ENCODE assay signal across 1 cellular context in genomic region chr3:11642455-11643162, GRCh38.
A peak's percentile ranks its signal among the peaks of the same experiment; 100 is the strongest.
TF ChIP-seq lines count a peak whose summit lies in the region.

No MANE protein-coding gene starts in this region.

TF ChIP-seq in GM12878, 131 proteins besides CTCF, POLR2A, EP300 and RAD21 (continued from another document):
- TF ChIP-seq, protein P1, sequence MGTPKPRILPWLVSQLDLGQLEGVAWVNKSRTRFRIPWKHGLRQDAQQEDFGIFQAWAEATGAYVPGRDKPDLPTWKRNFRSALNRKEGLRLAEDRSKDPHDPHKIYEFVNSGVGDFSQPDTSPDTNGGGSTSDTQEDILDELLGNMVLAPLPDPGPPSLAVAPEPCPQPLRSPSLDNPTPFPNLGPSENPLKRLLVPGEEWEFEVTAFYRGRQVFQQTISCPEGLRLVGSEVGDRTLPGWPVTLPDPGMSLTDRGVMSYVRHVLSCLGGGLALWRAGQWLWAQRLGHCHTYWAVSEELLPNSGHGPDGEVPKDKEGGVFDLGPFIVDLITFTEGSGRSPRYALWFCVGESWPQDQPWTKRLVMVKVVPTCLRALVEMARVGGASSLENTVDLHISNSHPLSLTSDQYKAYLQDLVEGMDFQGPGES (IDR thresholded peaks at IDR 0.05): no peak
- TF ChIP-seq ZNF207 (IDR thresholded peaks at IDR 0.05; ENCODE audit: borderline replicate concordance) (no peak), HDAC6 (IDR thresholded peaks at IDR 0.05; ENCODE audit: unreplicated experiment) (no peak), GATAD2B (conservative IDR thresholded peaks at IDR 0.05; ENCODE audit: low read depth) (peak; percentile 98), ZNF274 (IDR thresholded peaks at IDR 0.05; ENCODE audit: insufficient read depth, insufficient read length) (no peak), WRNIP1 (IDR thresholded peaks at IDR 0.05; ENCODE audit: borderline replicate concordance, low read depth, low read length) (no peak), SIN3A (IDR thresholded peaks at IDR 0.05; ENCODE audit: low read depth, low read length) (peak; percentile 55), SPI1 (IDR thresholded peaks at IDR 0.05; ENCODE audit: borderline replicate concordance, insufficient read depth, low read depth, low read length) (no peak), CEBPB (IDR thresholded peaks at IDR 0.05; ENCODE audit: borderline replicate concordance in 1 of 2, low read depth in 2 of 2, low read length in 2 of 2) (peak in 1 of 2 experiments; percentile 85; a peak in 3 of 4 replicates), CBX5 (IDR thresholded peaks at IDR 0.05; ENCODE audit: low read depth) (no peak), IKZF1 (conservative IDR thresholded peaks at IDR 0.05) (peak; percentile 93), BRCA1 (IDR thresholded peaks at IDR 0.05; ENCODE audit: low read depth, low read length) (no peak), IKZF2 (IDR thresholded peaks at IDR 0.05) (peak; percentile 77 to 83), BHLHE40 (IDR thresholded peaks at IDR 0.05; ENCODE audit: borderline replicate concordance in 1 of 2, low read depth in 2 of 2, low read length in 1 of 2) (0 out of 4 replicates have a peak, but pooled peaks of 1 of the 2 experiments have one; percentile 24), NRF1 (conservative IDR thresholded peaks at IDR 0.05; ENCODE audit: low read depth, low read length) (no peak), RELA (IDR thresholded peaks at IDR 0.05; ENCODE audit: borderline replicate concordance, partially characterized antibody) (no peak), SMAD5 (IDR thresholded peaks at IDR 0.05; ENCODE audit: low read depth) (no peak), NR2C1 (IDR thresholded peaks at IDR 0.05) (no peak), SMARCA5 (IDR thresholded peaks at IDR 0.05) (peak; percentile 30; the same call in 1 of the 2 replicates), NFXL1 (IDR thresholded peaks at IDR 0.05; ENCODE audit: borderline replicate concordance) (no peak), BCL11A (IDR thresholded peaks at IDR 0.05; ENCODE audit: low read depth, low read length) (no peak), FOS (IDR thresholded peaks at IDR 0.05; ENCODE audit: borderline replicate concordance, extremely low read depth, insufficient read length) (no peak), SUPT20H (IDR thresholded peaks at IDR 0.05; ENCODE audit: borderline replicate concordance, control insufficient read depth, low read depth, low read length) (no peak), NR2F1 (conservative IDR thresholded peaks at IDR 0.05) (peak; percentile 85), NBN (IDR thresholded peaks at IDR 0.05) (peak; percentile 92)
- TF ChIP-seq, protein P2, sequence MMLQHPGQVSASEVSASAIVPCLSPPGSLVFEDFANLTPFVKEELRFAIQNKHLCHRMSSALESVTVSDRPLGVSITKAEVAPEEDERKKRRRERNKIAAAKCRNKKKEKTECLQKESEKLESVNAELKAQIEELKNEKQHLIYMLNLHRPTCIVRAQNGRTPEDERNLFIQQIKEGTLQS (IDR thresholded peaks at IDR 0.05; ENCODE audit: borderline replicate concordance, extremely low read depth, low read depth, low read length): no peak
- TF ChIP-seq, protein P3, sequence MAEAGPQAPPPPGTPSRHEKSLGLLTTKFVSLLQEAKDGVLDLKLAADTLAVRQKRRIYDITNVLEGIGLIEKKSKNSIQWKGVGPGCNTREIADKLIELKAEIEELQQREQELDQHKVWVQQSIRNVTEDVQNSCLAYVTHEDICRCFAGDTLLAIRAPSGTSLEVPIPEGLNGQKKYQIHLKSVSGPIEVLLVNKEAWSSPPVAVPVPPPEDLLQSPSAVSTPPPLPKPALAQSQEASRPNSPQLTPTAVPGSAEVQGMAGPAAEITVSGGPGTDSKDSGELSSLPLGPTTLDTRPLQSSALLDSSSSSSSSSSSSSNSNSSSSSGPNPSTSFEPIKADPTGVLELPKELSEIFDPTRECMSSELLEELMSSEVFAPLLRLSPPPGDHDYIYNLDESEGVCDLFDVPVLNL (IDR thresholded peaks at IDR 0.05; ENCODE audit: low read depth, low read length): no peak
- TF ChIP-seq, protein P4, sequence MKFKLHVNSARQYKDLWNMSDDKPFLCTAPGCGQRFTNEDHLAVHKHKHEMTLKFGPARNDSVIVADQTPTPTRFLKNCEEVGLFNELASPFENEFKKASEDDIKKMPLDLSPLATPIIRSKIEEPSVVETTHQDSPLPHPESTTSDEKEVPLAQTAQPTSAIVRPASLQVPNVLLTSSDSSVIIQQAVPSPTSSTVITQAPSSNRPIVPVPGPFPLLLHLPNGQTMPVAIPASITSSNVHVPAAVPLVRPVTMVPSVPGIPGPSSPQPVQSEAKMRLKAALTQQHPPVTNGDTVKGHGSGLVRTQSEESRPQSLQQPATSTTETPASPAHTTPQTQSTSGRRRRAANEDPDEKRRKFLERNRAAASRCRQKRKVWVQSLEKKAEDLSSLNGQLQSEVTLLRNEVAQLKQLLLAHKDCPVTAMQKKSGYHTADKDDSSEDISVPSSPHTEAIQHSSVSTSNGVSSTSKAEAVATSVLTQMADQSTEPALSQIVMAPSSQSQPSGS (IDR thresholded peaks at IDR 0.05; ENCODE audit: low read length): no peak
- TF ChIP-seq, protein P5, sequence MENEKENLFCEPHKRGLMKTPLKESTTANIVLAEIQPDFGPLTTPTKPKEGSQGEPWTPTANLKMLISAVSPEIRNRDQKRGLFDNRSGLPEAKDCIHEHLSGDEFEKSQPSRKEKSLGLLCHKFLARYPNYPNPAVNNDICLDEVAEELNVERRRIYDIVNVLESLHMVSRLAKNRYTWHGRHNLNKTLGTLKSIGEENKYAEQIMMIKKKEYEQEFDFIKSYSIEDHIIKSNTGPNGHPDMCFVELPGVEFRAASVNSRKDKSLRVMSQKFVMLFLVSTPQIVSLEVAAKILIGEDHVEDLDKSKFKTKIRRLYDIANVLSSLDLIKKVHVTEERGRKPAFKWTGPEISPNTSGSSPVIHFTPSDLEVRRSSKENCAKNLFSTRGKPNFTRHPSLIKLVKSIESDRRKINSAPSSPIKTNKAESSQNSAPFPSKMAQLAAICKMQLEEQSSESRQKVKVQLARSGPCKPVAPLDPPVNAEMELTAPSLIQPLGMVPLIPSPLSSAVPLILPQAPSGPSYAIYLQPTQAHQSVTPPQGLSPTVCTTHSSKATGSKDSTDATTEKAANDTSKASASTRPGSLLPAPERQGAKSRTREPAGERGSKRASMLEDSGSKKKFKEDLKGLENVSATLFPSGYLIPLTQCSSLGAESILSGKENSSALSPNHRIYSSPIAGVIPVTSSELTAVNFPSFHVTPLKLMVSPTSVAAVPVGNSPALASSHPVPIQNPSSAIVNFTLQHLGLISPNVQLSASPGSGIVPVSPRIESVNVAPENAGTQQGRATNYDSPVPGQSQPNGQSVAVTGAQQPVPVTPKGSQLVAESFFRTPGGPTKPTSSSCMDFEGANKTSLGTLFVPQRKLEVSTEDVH (IDR thresholded peaks at IDR 0.05; ENCODE audit: low read depth, partially characterized antibody): no peak
- TF ChIP-seq, protein P6, sequence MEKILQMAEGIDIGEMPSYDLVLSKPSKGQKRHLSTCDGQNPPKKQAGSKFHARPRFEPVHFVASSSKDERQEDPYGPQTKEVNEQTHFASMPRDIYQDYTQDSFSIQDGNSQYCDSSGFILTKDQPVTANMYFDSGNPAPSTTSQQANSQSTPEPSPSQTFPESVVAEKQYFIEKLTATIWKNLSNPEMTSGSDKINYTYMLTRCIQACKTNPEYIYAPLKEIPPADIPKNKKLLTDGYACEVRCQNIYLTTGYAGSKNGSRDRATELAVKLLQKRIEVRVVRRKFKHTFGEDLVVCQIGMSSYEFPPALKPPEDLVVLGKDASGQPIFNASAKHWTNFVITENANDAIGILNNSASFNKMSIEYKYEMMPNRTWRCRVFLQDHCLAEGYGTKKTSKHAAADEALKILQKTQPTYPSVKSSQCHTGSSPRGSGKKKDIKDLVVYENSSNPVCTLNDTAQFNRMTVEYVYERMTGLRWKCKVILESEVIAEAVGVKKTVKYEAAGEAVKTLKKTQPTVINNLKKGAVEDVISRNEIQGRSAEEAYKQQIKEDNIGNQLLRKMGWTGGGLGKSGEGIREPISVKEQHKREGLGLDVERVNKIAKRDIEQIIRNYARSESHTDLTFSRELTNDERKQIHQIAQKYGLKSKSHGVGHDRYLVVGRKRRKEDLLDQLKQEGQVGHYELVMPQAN (conservative IDR thresholded peaks at IDR 0.05): peak; percentile 62; the same call in 1 of the 2 replicates
- TF ChIP-seq, protein P7, sequence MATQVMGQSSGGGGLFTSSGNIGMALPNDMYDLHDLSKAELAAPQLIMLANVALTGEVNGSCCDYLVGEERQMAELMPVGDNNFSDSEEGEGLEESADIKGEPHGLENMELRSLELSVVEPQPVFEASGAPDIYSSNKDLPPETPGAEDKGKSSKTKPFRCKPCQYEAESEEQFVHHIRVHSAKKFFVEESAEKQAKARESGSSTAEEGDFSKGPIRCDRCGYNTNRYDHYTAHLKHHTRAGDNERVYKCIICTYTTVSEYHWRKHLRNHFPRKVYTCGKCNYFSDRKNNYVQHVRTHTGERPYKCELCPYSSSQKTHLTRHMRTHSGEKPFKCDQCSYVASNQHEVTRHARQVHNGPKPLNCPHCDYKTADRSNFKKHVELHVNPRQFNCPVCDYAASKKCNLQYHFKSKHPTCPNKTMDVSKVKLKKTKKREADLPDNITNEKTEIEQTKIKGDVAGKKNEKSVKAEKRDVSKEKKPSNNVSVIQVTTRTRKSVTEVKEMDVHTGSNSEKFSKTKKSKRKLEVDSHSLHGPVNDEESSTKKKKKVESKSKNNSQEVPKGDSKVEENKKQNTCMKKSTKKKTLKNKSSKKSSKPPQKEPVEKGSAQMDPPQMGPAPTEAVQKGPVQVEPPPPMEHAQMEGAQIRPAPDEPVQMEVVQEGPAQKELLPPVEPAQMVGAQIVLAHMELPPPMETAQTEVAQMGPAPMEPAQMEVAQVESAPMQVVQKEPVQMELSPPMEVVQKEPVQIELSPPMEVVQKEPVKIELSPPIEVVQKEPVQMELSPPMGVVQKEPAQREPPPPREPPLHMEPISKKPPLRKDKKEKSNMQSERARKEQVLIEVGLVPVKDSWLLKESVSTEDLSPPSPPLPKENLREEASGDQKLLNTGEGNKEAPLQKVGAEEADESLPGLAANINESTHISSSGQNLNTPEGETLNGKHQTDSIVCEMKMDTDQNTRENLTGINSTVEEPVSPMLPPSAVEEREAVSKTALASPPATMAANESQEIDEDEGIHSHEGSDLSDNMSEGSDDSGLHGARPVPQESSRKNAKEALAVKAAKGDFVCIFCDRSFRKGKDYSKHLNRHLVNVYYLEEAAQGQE (IDR thresholded peaks at IDR 0.05; ENCODE audit: low read depth, low read length): no peak
